Comparison of ENCODE assay signal across 20 cellular contexts in the genomic region with DNA sequence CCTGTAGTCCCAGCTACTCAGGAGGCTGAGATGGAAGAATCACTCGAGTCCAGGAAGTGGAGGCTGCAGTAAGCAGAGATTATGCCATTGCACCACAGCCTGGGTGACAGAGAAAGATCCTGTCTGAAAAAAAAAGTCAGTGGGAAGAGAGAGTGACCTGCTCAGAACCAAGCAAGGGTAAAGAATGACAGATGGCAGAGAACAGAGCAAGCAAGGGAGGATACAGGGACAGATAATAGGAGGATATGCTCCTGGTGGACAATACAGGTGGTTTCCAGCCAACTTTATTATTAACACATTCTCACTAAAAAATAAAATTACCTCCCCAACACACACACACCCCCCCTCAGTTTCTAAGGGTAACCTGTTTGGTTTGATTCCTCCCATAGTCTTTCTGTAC. TPM values are rescaled to one million over a fixed set of nuclear protein-coding genes. Genes with fewer than 3 reads are reported as not detected.
"Had no signal": no experiment of that assay in that cellular context is flagged by ENCODE, and none has a peak within 500 bp of the region (broad histone marks: within the 10 kb centered on the region; RNA-seq: fewer than 3 reads in every experiment).

No MANE protein-coding gene starts in this region.

- H3K36me3 ChIP-seq: gastrocnemius medialis, heart right ventricle, neutrophil, sigmoid colon, stomach had no signal

- H3K4me3 ChIP-seq: dorsolateral prefrontal cortex, gastrocnemius medialis, heart right ventricle, mucosa of descending colon, sigmoid colon, skin epidermis, stomach had no signal

- ATAC-seq: gastrocnemius medialis; heart right ventricle; left lobe of liver; mucosa of descending colon; naive thymus-derived CD8-positive, alpha-beta T cell; stimulated activated naive B cell treated with anti-CD40 and anti-IgM and Interleukin-4, amounts not matched to agents 10 μg/mL and 1 μg/mL and 100 μg/mL, for 72 hours had no signal

- DNase-seq: cortex of kidney; effector CD8-positive, alpha-beta T cell; gastrocnemius medialis; heart right ventricle; hypothalamus; islet precursor cell; mucosa of descending colon; naive thymus-derived CD8-positive, alpha-beta T cell; sigmoid colon; stimulated activated CD4-positive, alpha-beta T cell treated with anti-CD3 and anti-CD28 coated beads, Interleukin-2, amount 100 ng/mL, for 24 hours; stimulated activated CD4-positive, alpha-beta T cell treated with anti-CD3 and anti-CD28 coated beads, Interleukin-4, amount 100 ng/mL, for 4 hours; stimulated activated naive B cell treated with anti-CD40 and anti-IgM and Interleukin-4, amounts not matched to agents 10 μg/mL and 1 μg/mL and 100 μg/mL, for 72 hours; stomach; substantia nigra; trophoblast cell had no signal

- H3K27me3 ChIP-seq: sigmoid colon had no signal

- FAIRE-seq: urothelium cell line had no signal

- H3K9me3 ChIP-seq: gastrocnemius medialis, heart right ventricle, mucosa of descending colon, neutrophil, sigmoid colon, stomach had no signal

- H3K27ac ChIP-seq: gastrocnemius medialis, heart right ventricle, neutrophil, sigmoid colon, skin epidermis had no signal

RNA-seq across cellular contexts. Expression of a gene that starts 4.6 kb away (rescaled TPM):
- total RNA-seq: naive thymus-derived CD8-positive, alpha-beta T cell had no signal
- polyA plus RNA-seq: naive thymus-derived CD8-positive, alpha-beta T cell had no signal
